Comparison of ENCODE assay signal across 21 cellular contexts in the genomic region with DNA sequence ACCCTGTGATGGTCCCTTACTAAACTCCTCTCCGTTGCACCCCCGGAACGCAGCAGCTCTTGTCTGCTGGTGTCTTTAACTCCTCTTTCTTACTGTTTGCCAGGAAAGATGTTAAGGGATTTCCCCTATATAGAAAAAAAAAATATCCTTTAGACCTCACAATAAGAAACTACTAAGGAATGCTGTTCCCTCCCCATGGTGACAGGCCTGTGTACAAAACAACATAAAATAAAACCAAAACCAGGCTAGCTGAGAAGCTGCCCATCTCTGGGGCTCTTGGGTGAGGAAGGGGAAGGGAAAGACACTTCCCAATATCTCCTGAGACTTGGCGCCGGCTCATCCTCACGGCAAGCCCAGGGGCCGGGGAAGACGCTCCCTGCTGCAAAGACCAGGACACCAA.
DNase-seq lines count a peak whose midpoint lies in the region; ATAC-seq and TF ChIP-seq lines count a peak whose summit lies in the region.
"Had no signal": no experiment of that assay in that cellular context is flagged by ENCODE, and none has a peak within 500 bp of the region (broad histone marks: within the 10 kb centered on the region; RNA-seq: fewer than 3 reads in every experiment).

No MANE protein-coding gene starts in this region.

- no peaks in the 10 kb centered on the region for H3F3A ChIP-seq in PC-3 (ENCODE audit: low read length, unreplicated experiment)

- H3K4me3 ChIP-seq in choroid plexus epithelial cell (ENCODE audit: low read depth, low read length): no peak overlapping the region
- H3K4me3 ChIP-seq in stomach: no peak overlapping the region
- no peak overlapping the region for H3K4me3 ChIP-seq in MG63
- no peak overlapping the region for H3K4me3 ChIP-seq in PC-3 (ENCODE audit: low read length)

- intact Hi-C loops in stomach (cut with DNase I; ENCODE audit: low total_unique reads) (no loop called here), PC-3 (cut with micrococcal nuclease) (no loop called here)

- H3K27ac Mint-ChIP-seq in memory B cell: peak overlapping the region; percentile 25
- H3K27ac Mint-ChIP-seq: T-helper 2 cell treated with Interferon-gamma antibody and Interleukin-4, amounts not matched to agents 5 μg/mL and 100 μg/mL, for 36 hours had no signal

- CTCF ChIA-PET in PC-3 (lab: Charles Lee): no interaction called here

- H3K27me3 ChIP-seq in stomach (no peaks in the 10 kb centered on the region), MG63 (no peaks in the 10 kb centered on the region), PC-3 (ENCODE audit: low read length) (no peaks in the 10 kb centered on the region)

- no peaks in the 10 kb centered on the region for H4K20me1 ChIP-seq in PC-3 (ENCODE audit: low read length)

- H3K36me3 Mint-ChIP-seq in memory B cell: peaks cover 10% of the 10 kb centered on the region

- no TSS peak for BruUV-seq in PC-3 (replicated peaks; lab: Mats Ljungman, UMichigan)

- no peaks in the 10 kb centered on the region for H3K79me2 ChIP-seq in PC-3 (ENCODE audit: low read length)

- H2AFZ ChIP-seq in PC-3 (ENCODE audit: low read length): no peak overlapping the region

- peak overlapping the region in 3 of 5 donors; percentile 33 to 67 (median 53) for H3K27ac ChIP-seq in stomach
- no peak overlapping the region for H3K27ac ChIP-seq in PC-3 (ENCODE audit: low read length)

- ATAC-seq in memory B cell (ENCODE audit: low read depth) (no peak), PC-3 (no peak)
- ATAC-seq: activated CD4-positive, CD25-positive, alpha-beta regulatory T cell treated with anti-CD3 and anti-CD28 coated beads, Interleukin-2, amount 50 U/mL, for 24 hours had no signal

- H3K36me3 ChIP-seq in stomach (peaks cover 0 to 21% (median 19%) of the 10 kb centered on the region in 4 donors), MG63 (no peaks in the 10 kb centered on the region), PC-3 (ENCODE audit: low read depth, low read length) (no peaks in the 10 kb centered on the region)

- H3K27me3 Mint-ChIP-seq in memory B cell: no peaks in the 10 kb centered on the region

- DNase-seq in M059J (ENCODE audit: low read depth) (peak; percentile 20), choroid plexus epithelial cell (ENCODE audit: low read depth) (peak; percentile 35), memory B cell (ENCODE audit: low spot score in 2 of 2) (no peak), stomach (no peak), MG63 (no peak), PC-3 (no peak), CD1c-positive myeloid dendritic cell (ENCODE audit: extremely low spot score) (no peak)
- DNase-seq in activated CD4-positive, alpha-beta T cell treated with anti-CD3 and anti-CD28 coated beads for 4 hours: no peak
- DNase-seq: activated effector memory CD4-positive, alpha-beta T cell treated with anti-CD3 and anti-CD28 coated beads, Interleukin-2, amount 50 U/mL, for 16 hours; amniotic stem cell; erythroblast; GF-D8; GOT3; islet precursor cell; KBM-7; NCI-H1105; NCI-H2107; NCI-H748 treated with DMSO at 0.1 percent for 48 hours; stimulated activated CD4-positive, alpha-beta T cell treated with anti-CD3 and anti-CD28 coated beads, Interleukin-4, amount 100 ng/mL, for 1 hour had no signal

- H3K4me1 ChIP-seq in stomach (peaks cover 31 to 64% (median 40%) of the 10 kb centered on the region in 4 donors), PC-3 (ENCODE audit: insufficient read depth, low read length) (no peaks in the 10 kb centered on the region)

- H3K9me3 ChIP-seq in stomach: no peaks in the 10 kb centered on the region
- no peaks in the 10 kb centered on the region for H3K9me3 ChIP-seq in MG63
- no peaks in the 10 kb centered on the region for H3K9me3 ChIP-seq in PC-3 (ENCODE audit: low read length)

- H3K4me2 ChIP-seq in PC-3 (ENCODE audit: low read length): no peak overlapping the region

- H3K9me2 ChIP-seq in PC-3 (replicated peaks; ENCODE audit: low read length): no peaks in the 10 kb centered on the region

- no peak for TF ChIP-seq CTCF in choroid plexus epithelial cell (conservative IDR thresholded peaks at IDR 0.05; ENCODE audit: low read depth, low read length)
- TF ChIP-seq CTCF in stomach (IDR thresholded peaks at IDR 0.05): no peak
- TF ChIP-seq CTCF in PC-3 (conservative IDR thresholded peaks at IDR 0.05; ENCODE audit: low read depth, low read length): no peak

- TF ChIP-seq POLR2A in stomach (IDR thresholded peaks at IDR 0.05): no peak

- 77 to 93% (median 89%) methylated on average over 8 of the region's 8 CpGs for WGBS in stomach, 5 donors

- POLR2A ChIA-PET in PC-3 (lab: Charles Lee; ENCODE audit: unreplicated experiment): no interaction called here

- H3K9ac ChIP-seq in PC-3 (ENCODE audit: low read length): no peak overlapping the region

- H3K9me3 Mint-ChIP-seq in memory B cell: no peaks in the 10 kb centered on the region
- H3K9me3 Mint-ChIP-seq: T-helper 2 cell treated with Interferon-gamma antibody and Interleukin-4, amounts not matched to agents 5 μg/mL and 100 μg/mL, for 36 hours had no signal

- TF ChIP-seq EP300 in stomach (IDR thresholded peaks at IDR 0.05): no peak

- H3K4me3 Mint-ChIP-seq in memory B cell: no peak overlapping the region
- H3K4me3 Mint-ChIP-seq: T-helper 2 cell treated with Interferon-gamma antibody and Interleukin-4, amounts not matched to agents 5 μg/mL and 100 μg/mL, for 36 hours had no signal

- peaks cover 24% of the 10 kb centered on the region for H3K4me1 Mint-ChIP-seq in memory B cell

Comparison
In these comparisons a context has a peak if more than half of its experiments do, and no peak if none do; other contexts are left out.
1. DNase-seq: peak in M059J (single experiment) and choroid plexus epithelial cell (single experiment); none in memory B cell (0 of 2), stomach (single experiment), MG63 (single experiment), PC-3 (single experiment), activated CD4-positive, alpha-beta T cell treated with anti-CD3 and anti-CD28 coated beads for 4 hours (0 of 2) and CD1c-positive myeloid dendritic cell (single experiment).